Comparison of ENCODE assay signal across 8 cellular contexts in genomic region chr1:148595911-148596310, GRCh38. TPM values are rescaled to one million over a fixed set of nuclear protein-coding genes. Genes with fewer than 3 reads are reported as not detected.
DNase-seq lines count a peak whose midpoint lies in the region; ATAC-seq and TF ChIP-seq lines count a peak whose summit lies in the region.
"Not testable (repeated sequence)": the region's sequence is repeated elsewhere in the genome, so short reads cannot be mapped to it uniquely, and the experiment has no call there.

TSS of gene NBPF14 (minus strand) at chr1:148596011. CDS start at chr1:148595717, 294 bp downstream.

- H3K27me3 Mint-ChIP-seq in CD4-positive, CD25-positive, alpha-beta regulatory T cell; activated CD4-positive, alpha-beta memory T cell treated with anti-CD3 and anti-CD28 coated beads, Interleukin-2, amount 10 ng/mL, durations not matched to agents 7 days and 5 days: not testable (repeated sequence)

- H3K9me3 Mint-ChIP-seq in CD4-positive, CD25-positive, alpha-beta regulatory T cell; activated CD4-positive, alpha-beta memory T cell treated with anti-CD3 and anti-CD28 coated beads, Interleukin-2, amount 10 ng/mL, durations not matched to agents 7 days and 5 days: not testable (repeated sequence)

- not testable (repeated sequence) for H3K79me2 ChIP-seq in PC-3 (ENCODE audit: low read length); mammary epithelial cell (ENCODE audit: insufficient read depth, low read length)

- no CpG with 5 or more reads among the region's 5 CpGs for WGBS in mammary epithelial cell (ENCODE audit: low coverage, missing lambda C conversion rate)
- no CpG with 5 or more reads among the region's 5 CpGs for WGBS in gastroesophageal sphincter (ENCODE audit: low coverage in 1 of 2), 2 donors
- no CpG with 5 or more reads among the region's 5 CpGs for WGBS in lung, 2 donors
- WGBS in tibial nerve, 2 donors, result no CpG with 5 or more reads among the region's 5 CpGs

- H3K36me3 Mint-ChIP-seq in CD4-positive, CD25-positive, alpha-beta regulatory T cell; activated CD4-positive, alpha-beta memory T cell treated with anti-CD3 and anti-CD28 coated beads, Interleukin-2, amount 10 ng/mL, durations not matched to agents 7 days and 5 days (ENCODE audit: low read depth): not testable (repeated sequence)

- not testable (repeated sequence) for BruUV-seq in PC-3 (replicated peaks; lab: Mats Ljungman, UMichigan); mammary epithelial cell (replicated peaks; lab: Mats Ljungman, UMichigan)

- in situ Hi-C loops in mammary epithelial cell (cut with MboI; ENCODE audit: low sequenced_read_pairs in 2 of 2), result not testable (repeated sequence)

- TF ChIP-seq CTCF in PC-3 (conservative IDR thresholded peaks at IDR 0.05; ENCODE audit: low read depth, low read length); mammary epithelial cell (conservative IDR thresholded peaks at IDR 0.05 in 1 of 2, IDR thresholded peaks at IDR 0.05 in 1 of 2; ENCODE audit: extremely low read depth in 1 of 2, insufficient read depth in 1 of 2, low read depth in 1 of 2, low read length in 2 of 2); gastroesophageal sphincter (IDR thresholded peaks at IDR 0.05); lung (IDR thresholded peaks at IDR 0.05; ENCODE audit: control extremely low read depth, extremely low read depth); tibial nerve (IDR thresholded peaks at IDR 0.05): not testable (repeated sequence)

- POLR2A ChIA-PET in PC-3 (lab: Charles Lee; ENCODE audit: unreplicated experiment); activated CD4-positive, alpha-beta memory T cell treated with anti-CD3 and anti-CD28 coated beads, Interleukin-2, amount 10 ng/mL, durations not matched to agents 7 days and 5 days (lab: Charles Lee): not testable (repeated sequence)

- intact Hi-C loops in PC-3 (cut with micrococcal nuclease); mammary epithelial cell (cut with micrococcal nuclease); posterior vena cava (cut with DNase I): not testable (repeated sequence)

- DNase-seq in CD4-positive, CD25-positive, alpha-beta regulatory T cell; PC-3; activated CD4-positive, alpha-beta memory T cell treated with anti-CD3 and anti-CD28 coated beads, Interleukin-2, amount 10 ng/mL, durations not matched to agents 7 days and 5 days; mammary epithelial cell; lung (ENCODE audit: low spot score); posterior vena cava (ENCODE audit: low spot score); tibial nerve (ENCODE audit: low spot score in 2 of 2): not testable (repeated sequence)

- H3K27ac ChIP-seq in CD4-positive, CD25-positive, alpha-beta regulatory T cell (ENCODE audit: insufficient read depth, low read length, poor library complexity, severe bottlenecking); PC-3 (ENCODE audit: low read length); mammary epithelial cell (ENCODE audit: insufficient read depth, low read depth, low read length); gastroesophageal sphincter; lung (ENCODE audit: low read depth in 1 of 2, low read length in 1 of 2); tibial nerve: not testable (repeated sequence)

- H3K27me3 ChIP-seq in CD4-positive, CD25-positive, alpha-beta regulatory T cell (ENCODE audit: control insufficient read depth, insufficient read depth, low read length); PC-3 (ENCODE audit: low read length); mammary epithelial cell (ENCODE audit: insufficient read depth, low read length); gastroesophageal sphincter; lung (ENCODE audit: control insufficient read depth, insufficient read depth); tibial nerve: not testable (repeated sequence)

- H3K4me2 ChIP-seq in PC-3 (ENCODE audit: low read length); mammary epithelial cell (ENCODE audit: insufficient read depth, low read depth, low read length): not testable (repeated sequence)

- not testable (repeated sequence) for H3K27ac Mint-ChIP-seq in CD4-positive, CD25-positive, alpha-beta regulatory T cell; activated CD4-positive, alpha-beta memory T cell treated with anti-CD3 and anti-CD28 coated beads, Interleukin-2, amount 10 ng/mL, durations not matched to agents 7 days and 5 days

- not testable (repeated sequence) for TF ChIP-seq POLR2A in gastroesophageal sphincter (IDR thresholded peaks at IDR 0.05); tibial nerve (IDR thresholded peaks at IDR 0.05)

- not testable (repeated sequence) for H3K4me3 ChIP-seq in CD4-positive, CD25-positive, alpha-beta regulatory T cell (ENCODE audit: low read depth, low read length); PC-3 (ENCODE audit: low read length); mammary epithelial cell (replicated peaks in 1 of 3; ENCODE audit: insufficient read depth in 1 of 3, low read depth in 2 of 3, low read length in 3 of 3); gastroesophageal sphincter; lung; tibial nerve

- not testable (repeated sequence) for H3K9me3 ChIP-seq in CD4-positive, CD25-positive, alpha-beta regulatory T cell (ENCODE audit: control insufficient read depth in 2 of 2, low read length in 2 of 2); PC-3 (ENCODE audit: low read length); mammary epithelial cell (replicated peaks; ENCODE audit: insufficient read depth, low read length); gastroesophageal sphincter; lung (ENCODE audit: control insufficient read depth in 2 of 2, insufficient read depth in 1 of 2, low read length in 1 of 2); tibial nerve

- CTCF ChIA-PET in PC-3 (lab: Charles Lee); activated CD4-positive, alpha-beta memory T cell treated with anti-CD3 and anti-CD28 coated beads, Interleukin-2, amount 10 ng/mL, durations not matched to agents 7 days and 5 days (lab: Charles Lee); mammary epithelial cell (lab: Charles Lee; ENCODE audit: low non-redundant PET): not testable (repeated sequence)

- not testable (repeated sequence) for H3K4me1 ChIP-seq in CD4-positive, CD25-positive, alpha-beta regulatory T cell (ENCODE audit: control insufficient read depth, insufficient read depth, low read length, poor library complexity, severe bottlenecking); PC-3 (ENCODE audit: insufficient read depth, low read length); mammary epithelial cell (ENCODE audit: insufficient read depth, low read length); gastroesophageal sphincter; lung (ENCODE audit: control insufficient read depth in 2 of 2, insufficient read depth in 2 of 2, low read length in 2 of 2); tibial nerve

- H3F3A ChIP-seq in PC-3 (ENCODE audit: low read length, unreplicated experiment), result not testable (repeated sequence)

- H3K4me3 Mint-ChIP-seq in CD4-positive, CD25-positive, alpha-beta regulatory T cell; activated CD4-positive, alpha-beta memory T cell treated with anti-CD3 and anti-CD28 coated beads, Interleukin-2, amount 10 ng/mL, durations not matched to agents 7 days and 5 days: not testable (repeated sequence)

- not testable (repeated sequence) for H3K9ac ChIP-seq in PC-3 (ENCODE audit: low read length); mammary epithelial cell (ENCODE audit: insufficient read depth, low read length)

- ATAC-seq in CD4-positive, CD25-positive, alpha-beta regulatory T cell (ENCODE audit: low read depth in 2 of 2); PC-3; gastroesophageal sphincter; lung (ENCODE audit: insufficient read depth, low FRiP score): not testable (repeated sequence)

- H4K20me1 ChIP-seq in PC-3 (ENCODE audit: low read length); mammary epithelial cell (ENCODE audit: insufficient read depth, low read length): not testable (repeated sequence)

- not testable (repeated sequence) for H3K36me3 ChIP-seq in CD4-positive, CD25-positive, alpha-beta regulatory T cell (ENCODE audit: control insufficient read depth, insufficient read depth, low read length); PC-3 (ENCODE audit: low read depth, low read length); mammary epithelial cell (ENCODE audit: insufficient read depth, low read length); gastroesophageal sphincter; lung (ENCODE audit: control insufficient read depth in 2 of 2, insufficient read depth in 2 of 2, low read length in 2 of 2); tibial nerve

- H3K9me2 ChIP-seq in PC-3 (replicated peaks; ENCODE audit: low read length), result not testable (repeated sequence)

- dilution Hi-C loops in mammary epithelial cell (cut with HindIII; ENCODE audit: low sequenced_read_pairs), result not testable (repeated sequence)

- not testable (repeated sequence) for H2AFZ ChIP-seq in PC-3 (ENCODE audit: low read length); mammary epithelial cell (ENCODE audit: low read depth, low read length)

- H3K4me1 Mint-ChIP-seq in CD4-positive, CD25-positive, alpha-beta regulatory T cell; activated CD4-positive, alpha-beta memory T cell treated with anti-CD3 and anti-CD28 coated beads, Interleukin-2, amount 10 ng/mL, durations not matched to agents 7 days and 5 days: not testable (repeated sequence)

- TF ChIP-seq EP300 in gastroesophageal sphincter (IDR thresholded peaks at IDR 0.05); tibial nerve (IDR thresholded peaks at IDR 0.05): not testable (repeated sequence)

RNA-seq across cellular contexts. Expression of gene NBPF14, which starts in this region (rescaled TPM):
- total RNA-seq in CD4-positive, CD25-positive, alpha-beta regulatory T cell, result 30.6 TPM
- polyA plus RNA-seq in CD4-positive, CD25-positive, alpha-beta regulatory T cell, result 10 to 100 TPM in 2 of 4 donors, 1 to 10 TPM in 2; 4.3 to 11.4 (median 10.1) TPM
- total RNA-seq in PC-3 (2014; rRNA removed), result 32.1 and 44.4 TPM in 2 replicates
- total RNA-seq in activated CD4-positive, alpha-beta memory T cell treated with anti-CD3 and anti-CD28 coated beads, Interleukin-2, amount 10 ng/mL, durations not matched to agents 7 days and 5 days, result 10 to 100 TPM; 23.6 to 24.7 TPM
- 10 to 100 TPM; 35.8 to 56.8 TPM for total RNA-seq in mammary epithelial cell
- polyA plus RNA-seq in mammary epithelial cell, result 36.5 TPM
- polyA minus RNA-seq in mammary epithelial cell, result 52.5 TPM
- total RNA-seq in gastroesophageal sphincter, result 10 to 100 TPM; 17.8 to 54.0 (median 21.0) TPM
- total RNA-seq in lung, result 10 to 100 TPM; 28.0 to 55.6 TPM
- 10 to 100 TPM; 16.4 to 16.9 TPM for polyA plus RNA-seq in lung
- total RNA-seq in posterior vena cava, result 10 to 100 TPM; 27.0 to 30.5 TPM
- 10 to 100 TPM; 22.0 to 47.2 (median 34.6) TPM for total RNA-seq in tibial nerve
